In the genomic region with DNA sequence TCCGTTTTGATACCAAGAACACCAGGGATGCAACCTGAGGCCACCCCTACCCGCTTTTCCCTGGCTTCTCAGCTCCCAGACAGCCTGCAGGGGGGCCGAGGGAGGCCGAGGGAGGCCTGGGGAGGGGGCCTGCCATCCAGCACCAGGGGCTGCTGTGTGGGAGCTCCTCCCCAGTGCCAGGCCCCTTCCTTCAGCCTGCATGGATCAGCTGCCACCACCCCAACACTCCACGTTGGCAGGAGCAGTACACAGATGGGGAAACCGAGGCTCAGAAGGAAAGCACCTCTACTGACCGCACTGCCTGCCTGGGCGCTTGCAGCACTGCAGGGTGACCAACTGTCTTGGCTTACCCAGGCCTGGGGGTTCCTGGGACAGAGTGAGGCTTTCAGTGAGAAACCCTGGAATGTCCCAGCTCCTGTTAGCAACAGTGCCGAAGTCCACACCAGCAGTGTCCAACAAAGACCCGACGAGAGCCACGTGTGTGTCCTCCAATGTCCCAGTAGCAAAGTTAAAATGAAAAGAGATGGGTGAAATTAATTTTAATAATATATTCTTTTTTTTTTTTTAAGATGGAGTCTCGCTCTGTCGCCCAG, we compare ENCODE assay signal across 1 cellular context.
TF ChIP-seq lines count a peak whose summit lies in the region.

No MANE protein-coding gene starts in this region.

TF ChIP-seq in HepG2, 621 proteins besides CTCF, POLR2A, EP300 and RAD21 (continued from another document and continues in another):
- TF ChIP-seq, protein P1, sequence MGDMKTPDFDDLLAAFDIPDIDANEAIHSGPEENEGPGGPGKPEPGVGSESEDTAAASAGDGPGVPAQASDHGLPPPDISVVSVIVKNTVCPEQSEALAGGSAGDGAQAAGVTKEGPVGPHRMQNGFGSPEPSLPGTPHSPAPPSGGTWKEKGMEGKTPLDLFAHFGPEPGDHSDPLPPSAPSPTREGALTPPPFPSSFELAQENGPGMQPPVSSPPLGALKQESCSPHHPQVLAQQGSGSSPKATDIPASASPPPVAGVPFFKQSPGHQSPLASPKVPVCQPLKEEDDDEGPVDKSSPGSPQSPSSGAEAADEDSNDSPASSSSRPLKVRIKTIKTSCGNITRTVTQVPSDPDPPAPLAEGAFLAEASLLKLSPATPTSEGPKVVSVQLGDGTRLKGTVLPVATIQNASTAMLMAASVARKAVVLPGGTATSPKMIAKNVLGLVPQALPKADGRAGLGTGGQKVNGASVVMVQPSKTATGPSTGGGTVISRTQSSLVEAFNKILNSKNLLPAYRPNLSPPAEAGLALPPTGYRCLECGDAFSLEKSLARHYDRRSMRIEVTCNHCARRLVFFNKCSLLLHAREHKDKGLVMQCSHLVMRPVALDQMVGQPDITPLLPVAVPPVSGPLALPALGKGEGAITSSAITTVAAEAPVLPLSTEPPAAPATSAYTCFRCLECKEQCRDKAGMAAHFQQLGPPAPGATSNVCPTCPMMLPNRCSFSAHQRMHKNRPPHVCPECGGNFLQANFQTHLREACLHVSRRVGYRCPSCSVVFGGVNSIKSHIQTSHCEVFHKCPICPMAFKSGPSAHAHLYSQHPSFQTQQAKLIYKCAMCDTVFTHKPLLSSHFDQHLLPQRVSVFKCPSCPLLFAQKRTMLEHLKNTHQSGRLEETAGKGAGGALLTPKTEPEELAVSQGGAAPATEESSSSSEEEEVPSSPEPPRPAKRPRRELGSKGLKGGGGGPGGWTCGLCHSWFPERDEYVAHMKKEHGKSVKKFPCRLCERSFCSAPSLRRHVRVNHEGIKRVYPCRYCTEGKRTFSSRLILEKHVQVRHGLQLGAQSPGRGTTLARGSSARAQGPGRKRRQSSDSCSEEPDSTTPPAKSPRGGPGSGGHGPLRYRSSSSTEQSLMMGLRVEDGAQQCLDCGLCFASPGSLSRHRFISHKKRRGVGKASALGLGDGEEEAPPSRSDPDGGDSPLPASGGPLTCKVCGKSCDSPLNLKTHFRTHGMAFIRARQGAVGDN (CRISPR knock-in tag; IDR thresholded peaks at IDR 0.05) = peak; percentile 64
- no peak for TF ChIP-seq ZNF296 (CRISPR knock-in tag; conservative IDR thresholded peaks at IDR 0.05)
- TF ChIP-seq SP4 (CRISPR knock-in tag; IDR thresholded peaks at IDR 0.05) = no peak
- TF ChIP-seq DMAP1 (CRISPR knock-in tag; IDR thresholded peaks at IDR 0.05) = peak; percentile 43; the same call in 1 of the 2 replicates
- no peak for TF ChIP-seq SMYD3 (CRISPR knock-in tag; IDR thresholded peaks at IDR 0.05)
- TF ChIP-seq ATF7 (IDR thresholded peaks at IDR 0.05) = no peak
- TF ChIP-seq ATF7 (CRISPR knock-in tag; IDR thresholded peaks at IDR 0.05) = no peak
- TF ChIP-seq, protein P2, sequence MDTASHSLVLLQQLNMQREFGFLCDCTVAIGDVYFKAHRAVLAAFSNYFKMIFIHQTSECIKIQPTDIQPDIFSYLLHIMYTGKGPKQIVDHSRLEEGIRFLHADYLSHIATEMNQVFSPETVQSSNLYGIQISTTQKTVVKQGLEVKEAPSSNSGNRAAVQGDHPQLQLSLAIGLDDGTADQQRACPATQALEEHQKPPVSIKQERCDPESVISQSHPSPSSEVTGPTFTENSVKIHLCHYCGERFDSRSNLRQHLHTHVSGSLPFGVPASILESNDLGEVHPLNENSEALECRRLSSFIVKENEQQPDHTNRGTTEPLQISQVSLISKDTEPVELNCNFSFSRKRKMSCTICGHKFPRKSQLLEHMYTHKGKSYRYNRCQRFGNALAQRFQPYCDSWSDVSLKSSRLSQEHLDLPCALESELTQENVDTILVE (CRISPR knock-in tag; IDR thresholded peaks at IDR 0.05) = no peak
- no peak for TF ChIP-seq PPARG (CRISPR knock-in tag; conservative IDR thresholded peaks at IDR 0.05)
- TF ChIP-seq ZNF496 (CRISPR knock-in tag; IDR thresholded peaks at IDR 0.05; ENCODE audit: insufficient replicate concordance) = no peak
- TF ChIP-seq NCOA2 (CRISPR knock-in tag; IDR thresholded peaks at IDR 0.05) = 0 out of 2 replicates have a peak, but pooled peaks have one; percentile 24
- TF ChIP-seq NFIB (CRISPR knock-in tag; IDR thresholded peaks at IDR 0.05; ENCODE audit: borderline replicate concordance) = no peak
- TF ChIP-seq ZNF564 (CRISPR knock-in tag; IDR thresholded peaks at IDR 0.05) = no peak
- TF ChIP-seq, protein P3, sequence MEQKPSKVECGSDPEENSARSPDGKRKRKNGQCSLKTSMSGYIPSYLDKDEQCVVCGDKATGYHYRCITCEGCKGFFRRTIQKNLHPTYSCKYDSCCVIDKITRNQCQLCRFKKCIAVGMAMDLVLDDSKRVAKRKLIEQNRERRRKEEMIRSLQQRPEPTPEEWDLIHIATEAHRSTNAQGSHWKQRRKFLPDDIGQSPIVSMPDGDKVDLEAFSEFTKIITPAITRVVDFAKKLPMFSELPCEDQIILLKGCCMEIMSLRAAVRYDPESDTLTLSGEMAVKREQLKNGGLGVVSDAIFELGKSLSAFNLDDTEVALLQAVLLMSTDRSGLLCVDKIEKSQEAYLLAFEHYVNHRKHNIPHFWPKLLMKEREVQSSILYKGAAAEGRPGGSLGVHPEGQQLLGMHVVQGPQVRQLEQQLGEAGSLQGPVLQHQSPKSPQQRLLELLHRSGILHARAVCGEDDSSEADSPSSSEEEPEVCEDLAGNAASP (CRISPR knock-in tag; IDR thresholded peaks at IDR 0.05; ENCODE audit: borderline replicate concordance) = peak; percentile 45; the same call in 1 of the 2 replicates
- peak; percentile 59; the same call in 1 of the 2 replicates for TF ChIP-seq YEATS4 (CRISPR knock-in tag; IDR thresholded peaks at IDR 0.05; ENCODE audit: borderline replicate concordance)
- TF ChIP-seq, protein P4, sequence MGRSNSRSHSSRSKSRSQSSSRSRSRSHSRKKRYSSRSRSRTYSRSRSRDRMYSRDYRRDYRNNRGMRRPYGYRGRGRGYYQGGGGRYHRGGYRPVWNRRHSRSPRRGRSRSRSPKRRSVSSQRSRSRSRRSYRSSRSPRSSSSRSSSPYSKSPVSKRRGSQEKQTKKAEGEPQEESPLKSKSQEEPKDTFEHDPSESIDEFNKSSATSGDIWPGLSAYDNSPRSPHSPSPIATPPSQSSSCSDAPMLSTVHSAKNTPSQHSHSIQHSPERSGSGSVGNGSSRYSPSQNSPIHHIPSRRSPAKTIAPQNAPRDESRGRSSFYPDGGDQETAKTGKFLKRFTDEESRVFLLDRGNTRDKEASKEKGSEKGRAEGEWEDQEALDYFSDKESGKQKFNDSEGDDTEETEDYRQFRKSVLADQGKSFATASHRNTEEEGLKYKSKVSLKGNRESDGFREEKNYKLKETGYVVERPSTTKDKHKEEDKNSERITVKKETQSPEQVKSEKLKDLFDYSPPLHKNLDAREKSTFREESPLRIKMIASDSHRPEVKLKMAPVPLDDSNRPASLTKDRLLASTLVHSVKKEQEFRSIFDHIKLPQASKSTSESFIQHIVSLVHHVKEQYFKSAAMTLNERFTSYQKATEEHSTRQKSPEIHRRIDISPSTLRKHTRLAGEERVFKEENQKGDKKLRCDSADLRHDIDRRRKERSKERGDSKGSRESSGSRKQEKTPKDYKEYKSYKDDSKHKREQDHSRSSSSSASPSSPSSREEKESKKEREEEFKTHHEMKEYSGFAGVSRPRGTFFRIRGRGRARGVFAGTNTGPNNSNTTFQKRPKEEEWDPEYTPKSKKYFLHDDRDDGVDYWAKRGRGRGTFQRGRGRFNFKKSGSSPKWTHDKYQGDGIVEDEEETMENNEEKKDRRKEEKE (IDR thresholded peaks at IDR 0.05) = no peak
- peak; percentile 69 for TF ChIP-seq SALL1 (CRISPR knock-in tag; IDR thresholded peaks at IDR 0.05)
- peak; percentile 48; the same call in 1 of the 2 replicates for TF ChIP-seq FOXO1 (CRISPR knock-in tag; IDR thresholded peaks at IDR 0.05)
- 0 out of 2 replicates have a peak, but pooled peaks have one; percentile 26 for TF ChIP-seq MED13 (CRISPR knock-in tag; IDR thresholded peaks at IDR 0.05)
- peak; percentile 44; the same call in 1 of the 2 replicates for TF ChIP-seq GATA4 (IDR thresholded peaks at IDR 0.05; ENCODE audit: borderline replicate concordance, low read depth)
- TF ChIP-seq RFXANK (CRISPR knock-in tag; IDR thresholded peaks at IDR 0.05) = no peak
- TF ChIP-seq, protein P5, sequence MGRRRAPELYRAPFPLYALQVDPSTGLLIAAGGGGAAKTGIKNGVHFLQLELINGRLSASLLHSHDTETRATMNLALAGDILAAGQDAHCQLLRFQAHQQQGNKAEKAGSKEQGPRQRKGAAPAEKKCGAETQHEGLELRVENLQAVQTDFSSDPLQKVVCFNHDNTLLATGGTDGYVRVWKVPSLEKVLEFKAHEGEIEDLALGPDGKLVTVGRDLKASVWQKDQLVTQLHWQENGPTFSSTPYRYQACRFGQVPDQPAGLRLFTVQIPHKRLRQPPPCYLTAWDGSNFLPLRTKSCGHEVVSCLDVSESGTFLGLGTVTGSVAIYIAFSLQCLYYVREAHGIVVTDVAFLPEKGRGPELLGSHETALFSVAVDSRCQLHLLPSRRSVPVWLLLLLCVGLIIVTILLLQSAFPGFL (CRISPR knock-in tag; IDR thresholded peaks at IDR 0.05) = no peak
- TF ChIP-seq, protein P6, sequence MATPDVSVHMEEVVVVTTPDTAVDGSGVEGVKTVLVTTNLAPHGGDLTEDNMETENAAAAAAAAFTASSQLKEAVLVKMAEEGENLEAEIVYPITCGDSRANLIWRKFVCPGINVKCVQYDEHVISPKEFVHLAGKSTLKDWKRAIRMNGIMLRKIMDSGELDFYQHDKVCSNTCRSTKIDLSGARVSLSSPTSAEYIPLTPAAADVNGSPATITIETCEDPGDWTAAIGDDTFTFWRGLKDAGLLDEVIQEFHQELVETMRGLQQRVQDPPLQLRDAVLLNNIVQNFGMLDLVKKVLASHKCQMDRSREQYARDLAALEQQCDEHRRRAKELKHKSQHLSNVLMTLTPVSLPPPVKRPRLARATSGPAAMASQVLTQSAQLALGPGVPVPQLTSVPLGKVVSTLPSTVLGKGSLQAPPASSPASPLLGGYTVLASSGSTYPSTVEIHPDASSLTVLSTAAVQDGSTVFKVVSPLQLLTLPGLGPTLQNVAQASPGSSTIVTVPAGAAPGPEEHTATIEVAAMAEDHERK (CRISPR knock-in tag; IDR thresholded peaks at IDR 0.05; ENCODE audit: low read depth) = no peak
- no peak for TF ChIP-seq ZFP90 (CRISPR knock-in tag; IDR thresholded peaks at IDR 0.05; ENCODE audit: borderline replicate concordance)
- TF ChIP-seq, protein P7, sequence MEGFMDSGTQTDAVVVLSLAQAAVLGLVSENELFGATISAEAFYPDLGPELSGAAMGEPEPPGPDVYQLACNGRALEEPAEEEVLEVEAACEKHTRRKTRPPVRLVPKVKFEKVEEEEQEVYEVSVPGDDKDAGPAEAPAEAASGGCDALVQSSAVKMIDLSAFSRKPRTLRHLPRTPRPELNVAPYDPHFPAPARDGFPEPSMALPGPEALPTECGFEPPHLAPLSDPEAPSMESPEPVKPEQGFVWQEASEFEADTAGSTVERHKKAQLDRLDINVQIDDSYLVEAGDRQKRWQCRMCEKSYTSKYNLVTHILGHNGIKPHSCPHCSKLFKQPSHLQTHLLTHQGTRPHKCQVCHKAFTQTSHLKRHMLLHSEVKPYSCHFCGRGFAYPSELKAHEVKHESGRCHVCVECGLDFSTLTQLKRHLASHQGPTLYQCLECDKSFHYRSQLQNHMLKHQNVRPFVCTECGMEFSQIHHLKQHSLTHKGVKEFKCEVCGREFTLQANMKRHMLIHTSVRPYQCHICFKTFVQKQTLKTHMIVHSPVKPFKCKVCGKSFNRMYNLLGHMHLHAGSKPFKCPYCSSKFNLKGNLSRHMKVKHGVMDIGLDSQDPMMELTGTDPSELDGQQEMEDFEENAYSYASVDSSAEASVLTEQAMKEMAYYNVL (CRISPR knock-in tag; IDR thresholded peaks at IDR 0.05; ENCODE audit: borderline replicate concordance) = no peak
- TF ChIP-seq, protein P8, sequence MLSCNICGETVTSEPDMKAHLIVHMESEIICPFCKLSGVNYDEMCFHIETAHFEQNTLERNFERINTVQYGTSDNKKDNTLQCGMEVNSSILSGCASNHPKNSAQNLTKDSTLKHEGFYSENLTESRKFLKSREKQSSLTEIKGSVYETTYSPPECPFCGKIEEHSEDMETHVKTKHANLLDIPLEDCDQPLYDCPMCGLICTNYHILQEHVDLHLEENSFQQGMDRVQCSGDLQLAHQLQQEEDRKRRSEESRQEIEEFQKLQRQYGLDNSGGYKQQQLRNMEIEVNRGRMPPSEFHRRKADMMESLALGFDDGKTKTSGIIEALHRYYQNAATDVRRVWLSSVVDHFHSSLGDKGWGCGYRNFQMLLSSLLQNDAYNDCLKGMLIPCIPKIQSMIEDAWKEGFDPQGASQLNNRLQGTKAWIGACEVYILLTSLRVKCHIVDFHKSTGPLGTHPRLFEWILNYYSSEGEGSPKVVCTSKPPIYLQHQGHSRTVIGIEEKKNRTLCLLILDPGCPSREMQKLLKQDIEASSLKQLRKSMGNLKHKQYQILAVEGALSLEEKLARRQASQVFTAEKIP (CRISPR knock-in tag; IDR thresholded peaks at IDR 0.05; ENCODE audit: borderline replicate concordance) = no peak
- TF ChIP-seq HNF4A (CRISPR knock-in tag; IDR thresholded peaks at IDR 0.05) = peak; percentile 86
- no peak for TF ChIP-seq ZNF616 (CRISPR knock-in tag; IDR thresholded peaks at IDR 0.05; ENCODE audit: low read depth)
- no peak for TF ChIP-seq ZNF335 (CRISPR knock-in tag; IDR thresholded peaks at IDR 0.05)
- TF ChIP-seq, protein P9, sequence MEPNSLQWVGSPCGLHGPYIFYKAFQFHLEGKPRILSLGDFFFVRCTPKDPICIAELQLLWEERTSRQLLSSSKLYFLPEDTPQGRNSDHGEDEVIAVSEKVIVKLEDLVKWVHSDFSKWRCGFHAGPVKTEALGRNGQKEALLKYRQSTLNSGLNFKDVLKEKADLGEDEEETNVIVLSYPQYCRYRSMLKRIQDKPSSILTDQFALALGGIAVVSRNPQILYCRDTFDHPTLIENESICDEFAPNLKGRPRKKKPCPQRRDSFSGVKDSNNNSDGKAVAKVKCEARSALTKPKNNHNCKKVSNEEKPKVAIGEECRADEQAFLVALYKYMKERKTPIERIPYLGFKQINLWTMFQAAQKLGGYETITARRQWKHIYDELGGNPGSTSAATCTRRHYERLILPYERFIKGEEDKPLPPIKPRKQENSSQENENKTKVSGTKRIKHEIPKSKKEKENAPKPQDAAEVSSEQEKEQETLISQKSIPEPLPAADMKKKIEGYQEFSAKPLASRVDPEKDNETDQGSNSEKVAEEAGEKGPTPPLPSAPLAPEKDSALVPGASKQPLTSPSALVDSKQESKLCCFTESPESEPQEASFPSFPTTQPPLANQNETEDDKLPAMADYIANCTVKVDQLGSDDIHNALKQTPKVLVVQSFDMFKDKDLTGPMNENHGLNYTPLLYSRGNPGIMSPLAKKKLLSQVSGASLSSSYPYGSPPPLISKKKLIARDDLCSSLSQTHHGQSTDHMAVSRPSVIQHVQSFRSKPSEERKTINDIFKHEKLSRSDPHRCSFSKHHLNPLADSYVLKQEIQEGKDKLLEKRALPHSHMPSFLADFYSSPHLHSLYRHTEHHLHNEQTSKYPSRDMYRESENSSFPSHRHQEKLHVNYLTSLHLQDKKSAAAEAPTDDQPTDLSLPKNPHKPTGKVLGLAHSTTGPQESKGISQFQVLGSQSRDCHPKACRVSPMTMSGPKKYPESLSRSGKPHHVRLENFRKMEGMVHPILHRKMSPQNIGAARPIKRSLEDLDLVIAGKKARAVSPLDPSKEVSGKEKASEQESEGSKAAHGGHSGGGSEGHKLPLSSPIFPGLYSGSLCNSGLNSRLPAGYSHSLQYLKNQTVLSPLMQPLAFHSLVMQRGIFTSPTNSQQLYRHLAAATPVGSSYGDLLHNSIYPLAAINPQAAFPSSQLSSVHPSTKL (CRISPR knock-in tag; IDR thresholded peaks at IDR 0.05) = peak; percentile 56; the same call in 1 of the 2 replicates
- TF ChIP-seq RARA (CRISPR knock-in tag; IDR thresholded peaks at IDR 0.05) = peak; percentile 75
- 0 out of 2 replicates have a peak, but pooled peaks have one; percentile 9 for TF ChIP-seq ZNF839 (CRISPR knock-in tag; IDR thresholded peaks at IDR 0.05; ENCODE audit: borderline replicate concordance)
- peak; percentile 18; the same call in 1 of the 2 replicates for TF ChIP-seq HMG20A (CRISPR knock-in tag; IDR thresholded peaks at IDR 0.05; ENCODE audit: borderline replicate concordance)
- TF ChIP-seq, protein P10, sequence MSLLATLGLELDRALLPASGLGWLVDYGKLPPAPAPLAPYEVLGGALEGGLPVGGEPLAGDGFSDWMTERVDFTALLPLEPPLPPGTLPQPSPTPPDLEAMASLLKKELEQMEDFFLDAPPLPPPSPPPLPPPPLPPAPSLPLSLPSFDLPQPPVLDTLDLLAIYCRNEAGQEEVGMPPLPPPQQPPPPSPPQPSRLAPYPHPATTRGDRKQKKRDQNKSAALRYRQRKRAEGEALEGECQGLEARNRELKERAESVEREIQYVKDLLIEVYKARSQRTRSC (CRISPR knock-in tag; IDR thresholded peaks at IDR 0.05; ENCODE audit: low read depth) = no peak
